Comparison of ENCODE assay signal across 1 cellular context in genomic region chr7:106583706-106584690, GRCh38.
A peak's percentile ranks its signal among the peaks of the same experiment; 100 is the strongest.
TF ChIP-seq lines count a peak whose summit lies in the region.

No MANE protein-coding gene starts in this region.

TF ChIP-seq in K562, 482 proteins besides CTCF, POLR2A, EP300 and RAD21 (continued from another document and continues in another):
- no peak for TF ChIP-seq USF2 (CRISPR knock-in tag; IDR thresholded peaks at IDR 0.05)
- TF ChIP-seq SETDB1 (IDR thresholded peaks at IDR 0.05; ENCODE audit: low read length) = no peak
- TF ChIP-seq TRIM24 (IDR thresholded peaks at IDR 0.05) = no peak; a peak in 1 of 4 replicates
- TF ChIP-seq JUNB (CRISPR knock-in tag; conservative IDR thresholded peaks at IDR 0.05) = no peak
- TF ChIP-seq ESRRB (CRISPR knock-in tag; IDR thresholded peaks at IDR 0.05; ENCODE audit: borderline replicate concordance) = no peak
- no peak for TF ChIP-seq PBX2 (CRISPR knock-in tag; IDR thresholded peaks at IDR 0.05; ENCODE audit: low read depth)
- TF ChIP-seq PBX2 (tag; conservative IDR thresholded peaks at IDR 0.05; ENCODE audit: low read depth) = peak; percentile 51
- TF ChIP-seq ZNF253 (CRISPR knock-in tag; conservative IDR thresholded peaks at IDR 0.05) = no peak
- TF ChIP-seq KAT8 (IDR thresholded peaks at IDR 0.05; ENCODE audit: low read depth) = no peak
- no peak for TF ChIP-seq NELFE (IDR thresholded peaks at IDR 0.05; ENCODE audit: insufficient read depth, insufficient read length)
- no peak for TF ChIP-seq U2AF1 (optimal IDR thresholded peaks at IDR 0.05; ENCODE audit: low read depth, low read length)
- no peak for TF ChIP-seq GTF2F1 (IDR thresholded peaks at IDR 0.05; ENCODE audit: low read depth, low read length)
- no peak for TF ChIP-seq EP400 (IDR thresholded peaks at IDR 0.05)
- no peak for TF ChIP-seq CHD7 (IDR thresholded peaks at IDR 0.05; ENCODE audit: low read depth, low read length)
- TF ChIP-seq ZNF551 (CRISPR knock-in tag; IDR thresholded peaks at IDR 0.05) = no peak
- TF ChIP-seq FOXK1 (CRISPR knock-in tag; IDR thresholded peaks at IDR 0.05; ENCODE audit: borderline replicate concordance) = no peak
- no peak for TF ChIP-seq TAF15 (IDR thresholded peaks at IDR 0.05; ENCODE audit: low read depth, low read length)
- peak in 1 of 2 experiments; percentile 25; a peak in 1 of 4 replicates for TF ChIP-seq ZNF639 (CRISPR knock-in tag; conservative IDR thresholded peaks at IDR 0.05 in 1 of 2, IDR thresholded peaks at IDR 0.05 in 1 of 2)
- no peak for TF ChIP-seq CHD4 (IDR thresholded peaks at IDR 0.05; ENCODE audit: insufficient read depth, insufficient replicate concordance, low read depth, low read length, poor library complexity, severe bottlenecking)
- peak; percentile 54; the same call in 1 of the 2 replicates for TF ChIP-seq EHMT2 (IDR thresholded peaks at IDR 0.05)
- TF ChIP-seq SIN3B (IDR thresholded peaks at IDR 0.05; ENCODE audit: low read depth) = no peak
- no peak for TF ChIP-seq TEAD4 (IDR thresholded peaks at IDR 0.05; ENCODE audit: low read length)
- TF ChIP-seq TEAD4 (CRISPR knock-in tag; IDR thresholded peaks at IDR 0.05; ENCODE audit: borderline replicate concordance) = no peak
- TF ChIP-seq YY1 (IDR thresholded peaks at IDR 0.05; ENCODE audit: borderline replicate concordance in 1 of 3, control insufficient read depth in 1 of 3, extremely low read depth in 1 of 3, insufficient read depth in 3 of 3, insufficient read length in 1 of 3, insufficient replicate concordance in 2 of 3, low read depth in 1 of 3, low read length in 2 of 3) = no peak
- no peak for TF ChIP-seq XRCC5 (IDR thresholded peaks at IDR 0.05; ENCODE audit: low read depth, low read length)
- TF ChIP-seq ETV1 (tag; conservative IDR thresholded peaks at IDR 0.05; ENCODE audit: low read depth) = 0 out of 2 replicates have a peak, but pooled peaks have one; percentile 19
- no peak for TF ChIP-seq ZNF263 (CRISPR knock-in tag; IDR thresholded peaks at IDR 0.05; ENCODE audit: borderline replicate concordance)
- TF ChIP-seq CTCFL (IDR thresholded peaks at IDR 0.05; ENCODE audit: borderline replicate concordance, insufficient read depth, low read depth, low read length, poor library complexity, severe bottlenecking) = no peak
- no peak for TF ChIP-seq THRA (IDR thresholded peaks at IDR 0.05)
- no peak for TF ChIP-seq RCOR1 (IDR thresholded peaks at IDR 0.05; ENCODE audit: borderline replicate concordance in 1 of 2, low read depth in 2 of 2, low read length in 2 of 2)
- TF ChIP-seq ZNF24 (IDR thresholded peaks at IDR 0.05) = no peak
- no peak for TF ChIP-seq CREB1 (IDR thresholded peaks at IDR 0.05)
- no peak for TF ChIP-seq CREB1 (CRISPR knock-in tag; IDR thresholded peaks at IDR 0.05)
- peak; percentile 41; the same call in 1 of the 2 replicates for TF ChIP-seq ELF2 (CRISPR knock-in tag; IDR thresholded peaks at IDR 0.05)
- no peak for TF ChIP-seq HEY1 (CRISPR knock-in tag; IDR thresholded peaks at IDR 0.05; ENCODE audit: borderline replicate concordance)
- peak; percentile 64; the same call in 1 of the 2 replicates for TF ChIP-seq TRIM28 (IDR thresholded peaks at IDR 0.05)
- no peak for TF ChIP-seq KAT2B (IDR thresholded peaks at IDR 0.05; ENCODE audit: low read depth, low read length)
- no peak for TF ChIP-seq BHLHE40 (IDR thresholded peaks at IDR 0.05; ENCODE audit: low read length)
- TF ChIP-seq ZNF766 (CRISPR knock-in tag; conservative IDR thresholded peaks at IDR 0.05) = peak; percentile 97
- TF ChIP-seq KLF6 (CRISPR knock-in tag; IDR thresholded peaks at IDR 0.05; ENCODE audit: borderline replicate concordance) = no peak
- no peak for TF ChIP-seq KDM4B (IDR thresholded peaks at IDR 0.05; ENCODE audit: borderline replicate concordance in 2 of 2, low read depth in 1 of 2)
- TF ChIP-seq NFIX (CRISPR knock-in tag; IDR thresholded peaks at IDR 0.05; ENCODE audit: low read depth) = no peak
- no peak for TF ChIP-seq FOXJ2 (tag; IDR thresholded peaks at IDR 0.05)
- TF ChIP-seq SREBF1 (IDR thresholded peaks at IDR 0.05; ENCODE audit: borderline replicate concordance, low read depth, low read length) = no peak
- TF ChIP-seq STAT5B (CRISPR knock-in tag; IDR thresholded peaks at IDR 0.05) = no peak
- TF ChIP-seq ZNF184 (CRISPR knock-in tag; IDR thresholded peaks at IDR 0.05) = no peak
- TF ChIP-seq PHTF2 (CRISPR knock-in tag; IDR thresholded peaks at IDR 0.05) = no peak
- TF ChIP-seq MXD1 (CRISPR knock-in tag; IDR thresholded peaks at IDR 0.05; ENCODE audit: borderline replicate concordance, poor library complexity, severe bottlenecking) = no peak
